In the genomic region with DNA sequence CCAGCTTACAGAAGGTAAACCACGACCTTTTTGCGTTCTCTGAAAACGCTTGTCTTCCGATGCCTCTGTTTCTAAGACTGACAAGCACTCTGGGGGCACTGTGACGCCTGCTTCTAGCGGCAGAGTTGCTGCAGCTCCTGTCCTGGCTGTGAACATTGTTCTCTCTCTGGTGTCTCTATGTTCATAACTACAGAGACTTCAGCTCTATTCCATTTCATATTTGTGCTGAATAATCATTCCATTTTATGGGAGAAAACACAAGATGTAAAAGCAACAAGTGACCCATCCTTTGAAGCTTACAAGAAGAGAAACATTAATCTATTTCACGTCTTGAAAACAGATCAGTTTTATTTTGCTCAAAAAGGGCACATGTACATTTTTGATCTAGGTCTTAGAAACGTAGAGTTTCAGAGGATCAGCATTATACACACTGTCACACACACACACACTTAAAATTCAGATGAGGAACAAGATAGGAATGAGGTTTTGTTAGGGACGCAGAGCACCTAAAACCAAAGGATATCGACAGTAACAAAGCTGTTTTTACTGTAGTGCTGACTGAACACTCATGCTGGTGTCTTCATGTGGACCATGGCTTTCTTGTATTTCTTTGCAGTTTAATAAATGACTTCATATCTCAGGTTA, we compare ENCODE assay signal across 8 cellular contexts. TPM values are rescaled to one million over a fixed set of nuclear protein-coding genes. Genes with fewer than 3 reads are reported as not detected.
DNase-seq lines count a peak whose midpoint lies in the region; ATAC-seq and TF ChIP-seq lines count a peak whose summit lies in the region.

No MANE protein-coding gene starts in this region.

- H3K27me3 Mint-ChIP-seq in HFFc6 (ENCODE audit: insufficient read depth), result peaks cover 11% of the 10 kb centered on the region

- H3K4me1 Mint-ChIP-seq in HFFc6 (ENCODE audit: low read depth), result no peaks in the 10 kb centered on the region

- DNase-seq in NCI-H1436 (lab: John Stamatoyannopoulos, UW) (peak; percentile 21), NCI-H1436 treated with DMSO at 0.1 percent for 48 hours (lab: John Stamatoyannopoulos, UW) (no peak), MV-4-11 (lab: John Stamatoyannopoulos, UW) (peak; percentile 54), NCI-H2029 (lab: John Stamatoyannopoulos, UW) (no peak), DMS153 treated with DMSO at 0.1 percent for 48 hours (lab: John Stamatoyannopoulos, UW; ENCODE audit: unreplicated experiment) (no peak), HFFc6 (no peak)
- DNase-seq in activated naive CD4-positive, alpha-beta T cell treated with Interleukin-2 at 50 U/mL for 16 hours, result peak; percentile 68
- DNase-seq in stimulated activated naive CD8-positive, alpha-beta T cell treated with anti-CD3 and anti-CD28 coated beads, Interleukin-15, Interleukin-2, amounts not matched to agents 100 U/mL and 50 U/mL, for 24 hours, result peak; percentile 67

- H3K36me3 Mint-ChIP-seq in HFFc6 (ENCODE audit: low read depth), result no peaks in the 10 kb centered on the region

- no peaks in the 10 kb centered on the region; the same call in 1 of the 2 replicates for H3K9me3 Mint-ChIP-seq in HFFc6

- H3K27ac Mint-ChIP-seq in HFFc6, result no peak overlapping the region

- no peak overlapping the region for H3K4me3 Mint-ChIP-seq in HFFc6

- peak; percentile 26 for ATAC-seq in stimulated activated naive CD8-positive, alpha-beta T cell treated with anti-CD3 and anti-CD28 coated beads, Interleukin-15, Interleukin-2, amounts not matched to agents 100 U/mL and 50 U/mL, for 24 hours

- no peak for TF ChIP-seq CTCF in HFFc6 (IDR thresholded peaks at IDR 0.05)

RNA-seq across cellular contexts. Expression of a gene that starts 3.0 kb away (rescaled TPM):
- not detected for total RNA-seq in HFFc6 (2021; fragmentation: NEBNext Ultra II Directional; extraction: Animal tissue kit (Norgen Biotek cat#: 25700))

Comparison
In these comparisons a context has a peak if more than half of its experiments do, and no peak if none do; other contexts are left out.
1. DNase-seq: peak in NCI-H1436 (single experiment), MV-4-11 (single experiment), activated naive CD4-positive, alpha-beta T cell treated with Interleukin-2 at 50 U/mL for 16 hours (single experiment) and stimulated activated naive CD8-positive, alpha-beta T cell treated with anti-CD3 and anti-CD28 coated beads, Interleukin-15, Interleukin-2, amounts not matched to agents 100 U/mL and 50 U/mL, for 24 hours (single experiment); none in NCI-H1436 treated with DMSO at 0.1 percent for 48 hours (single experiment), NCI-H2029 (single experiment), DMS153 treated with DMSO at 0.1 percent for 48 hours (single experiment) and HFFc6 (single experiment).